Comparison of ENCODE assay signal across 16 cellular contexts in the genomic region with DNA sequence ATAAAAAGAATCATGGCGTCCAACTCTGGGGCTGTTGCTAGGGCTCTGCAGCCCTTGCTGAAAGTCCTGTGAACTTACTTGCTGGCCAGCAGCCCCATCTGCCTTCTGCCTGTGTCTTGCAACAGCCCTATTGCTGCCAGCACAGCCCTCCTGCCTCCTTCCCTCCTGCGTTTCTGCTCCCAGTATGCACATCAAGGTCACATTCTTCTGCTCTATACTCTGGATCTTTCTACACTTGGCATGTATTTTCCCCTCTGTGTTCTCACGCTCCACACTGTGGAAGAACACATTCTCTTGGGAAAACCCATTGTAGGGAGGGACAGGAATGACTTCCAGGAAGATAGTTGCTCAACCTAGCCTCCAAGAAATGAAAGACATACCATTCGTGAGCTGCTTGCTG.
DNase-seq lines count a peak whose midpoint lies in the region; ATAC-seq, FAIRE-seq and TF ChIP-seq lines count a peak whose summit lies in the region.
"Had no signal": no experiment of that assay in that cellular context is flagged by ENCODE, and none has a peak within 500 bp of the region (broad histone marks: within the 10 kb centered on the region; RNA-seq: fewer than 3 reads in every experiment).

No MANE protein-coding gene starts in this region.

- TF ChIP-seq CTCF in foreskin fibroblast (IDR thresholded peaks at IDR 0.05; ENCODE audit: low read depth, low read length) (no peak), pancreas (IDR thresholded peaks at IDR 0.05) (no peak)

- H3K9me3 ChIP-seq in adipocyte (ENCODE audit: control insufficient read depth, low read length) (no peaks in the 10 kb centered on the region), pancreas (no peaks in the 10 kb centered on the region)
- H3K9me3 ChIP-seq: tibial nerve had no signal

- ATAC-seq in pancreas (peak in 3 of 4 donors; percentile 29 to 36 (median 35)), GM18519 (IDR thresholded peaks at IDR 0.05; ENCODE audit: low FRiP score, unreplicated experiment) (no peak)
- ATAC-seq: activated CD8-positive, alpha-beta memory T cell treated with anti-CD3 and anti-CD28 coated beads, Interleukin-2, amount 10 ng/mL, durations not matched to agents 7 days and 5 days; natural killer cell had no signal

- DNase-seq in AG08396 (ENCODE audit: low spot score) (peak; percentile 45), adipocyte (ENCODE audit: low read depth) (peak; percentile 56), foreskin fibroblast (peak; percentile 49 to 75), pancreas (no peak), dedifferentiated amniotic fluid mesenchymal stem cell (ENCODE audit: extremely low spot score) (no peak)
- DNase-seq in stimulated activated CD8-positive, alpha-beta memory T cell treated with anti-CD3 and anti-CD28 coated beads, Interleukin-4, amount 100 ng/mL, for 48 hours: no peak
- DNase-seq in stimulated activated CD4-positive, alpha-beta T cell treated with anti-CD3 and anti-CD28 coated beads, Interleukin-15, amount 100 ng/mL, for 24 hours: no peak
- DNase-seq: activated CD8-positive, alpha-beta memory T cell treated with anti-CD3 and anti-CD28 coated beads, Interleukin-2, amount 10 ng/mL, durations not matched to agents 7 days and 5 days; activated naive CD4-positive, alpha-beta T cell treated with anti-CD3 and anti-CD28 coated beads, Interleukin-2, amount 50 U/mL, for 16 hours; cortex of kidney; natural killer cell; NCI-H1092; small intestine; WERI-Rb-1 had no signal

- no peak for FAIRE-seq in pancreas (lab: Jason Lieb, UNC)
- FAIRE-seq: small intestine had no signal

- H3K27ac ChIP-seq in pancreas: no peak overlapping the region
- H3K27ac ChIP-seq: tibial nerve, WERI-Rb-1 had no signal

- no peaks in the 10 kb centered on the region for H3K27me3 ChIP-seq in adipocyte (replicated peaks; ENCODE audit: control insufficient read depth, insufficient read depth, low read length)
- H3K27me3 ChIP-seq in pancreas: no peaks in the 10 kb centered on the region
- H3K27me3 ChIP-seq: tibial nerve had no signal

- intact Hi-C loops in pancreas (cut with DNase I): no loop called here

- peak overlapping the region; percentile 66 for H3K9ac ChIP-seq in adipocyte (ENCODE audit: low read length)

- H3K4me3 ChIP-seq in adipocyte (ENCODE audit: low read length) (peak overlapping the region; percentile 16), foreskin fibroblast (ENCODE audit: low read depth in 1 of 2, low read length in 2 of 2) (no peak overlapping the region), pancreas (no peak overlapping the region)
- H3K4me3 ChIP-seq: tibial nerve had no signal

- H3K4me1 ChIP-seq in adipocyte (ENCODE audit: control insufficient read depth, insufficient read depth, low read length) (peaks cover 36% of the 10 kb centered on the region), pancreas (no peaks in the 10 kb centered on the region)

- H3K36me3 ChIP-seq in adipocyte (ENCODE audit: control insufficient read depth, insufficient read depth, low read length, severe bottlenecking) (no peaks in the 10 kb centered on the region), pancreas (no peaks in the 10 kb centered on the region)
- H3K36me3 ChIP-seq: tibial nerve, WERI-Rb-1 had no signal

- WGBS in pancreas, 2 donors: 50 to 66% methylated on average over 4 of the region's 4 CpGs

Comparison
In these comparisons a context has a peak if more than half of its experiments do, and no peak if none do; other contexts are left out.
1. DNase-seq: peak in AG08396 (single experiment), adipocyte (single experiment) and foreskin fibroblast (2 of 2); none in pancreas (0 of 6), dedifferentiated amniotic fluid mesenchymal stem cell (single experiment), stimulated activated CD8-positive, alpha-beta memory T cell treated with anti-CD3 and anti-CD28 coated beads, Interleukin-4, amount 100 ng/mL, for 48 hours (single experiment) and stimulated activated CD4-positive, alpha-beta T cell treated with anti-CD3 and anti-CD28 coated beads, Interleukin-15, amount 100 ng/mL, for 24 hours (single experiment).